Comparison of ENCODE assay signal across 8 cellular contexts in genomic region chr22:42070517-42071422, GRCh38. TPM values are rescaled to one million over a fixed set of nuclear protein-coding genes. Genes with fewer than 3 reads are reported as not detected.
DNase-seq lines count a peak whose midpoint lies in the region; ATAC-seq and TF ChIP-seq lines count a peak whose summit lies in the region.

TSS of gene NAGA (minus strand) at chr22:42070812. CDS start at chr22:42070297, 515 bp downstream.

- WGBS in lung, 2 donors: 0 to 1% methylated on average over 56 of the region's 56 CpGs

- peak within 1 kb of the TSS; percentile 59 for H3K4me3 ChIP-seq in lung

- H3K9me3 ChIP-seq in lung (ENCODE audit: control insufficient read depth in 2 of 2, insufficient read depth in 1 of 2, low read length in 1 of 2): no peaks in the 10 kb centered on the region

- peaks cover 0 to 14% of the 10 kb centered on the region in 2 donors for H3K4me1 ChIP-seq in lung (ENCODE audit: control insufficient read depth in 2 of 2, insufficient read depth in 2 of 2, low read length in 2 of 2)

- no peaks in the 10 kb centered on the region for H3K27me3 ChIP-seq in lung (ENCODE audit: control insufficient read depth, insufficient read depth)

- DNase-seq in COLO668 (lab: John Stamatoyannopoulos, UW; ENCODE audit: unreplicated experiment) (peak; percentile 98), HT1080 (ENCODE audit: low read depth) (peak; percentile 94), NOMO-1 (lab: John Stamatoyannopoulos, UW; ENCODE audit: unreplicated experiment in 2 of 2) (peak; percentile 98 to 99), lung (ENCODE audit: low spot score) (peak; percentile 97)
- DNase-seq in activated CD8-positive, alpha-beta memory T cell treated with anti-CD3 and anti-CD28 coated beads for 24 hours: peak; percentile 93
- DNase-seq in effector CD8-positive, alpha-beta T cell (lab: John Stamatoyannopoulos, UW): peak; percentile 90
- peak; percentile 84 to 95 (median 85) for DNase-seq in stimulated activated CD4-positive, alpha-beta T cell treated with anti-CD3 and anti-CD28 coated beads, TNF-alpha, amount 100 ng/mL, for 24 hours (ENCODE audit: low read depth in 3 of 3)

- peak within 1 kb of the TSS; percentile 79 to 99 for H3K27ac ChIP-seq in lung (ENCODE audit: low read depth in 1 of 2, low read length in 1 of 2)

- no peak for TF ChIP-seq CTCF in lung (IDR thresholded peaks at IDR 0.05; ENCODE audit: control extremely low read depth, extremely low read depth)

- peak; percentile 79 for ATAC-seq in GM21360 (IDR thresholded peaks at IDR 0.05; ENCODE audit: unreplicated experiment)
- ATAC-seq in lung (ENCODE audit: insufficient read depth, low FRiP score): peak; percentile 94

- peaks cover 4 to 22% of the 10 kb centered on the region in 2 donors for H3K36me3 ChIP-seq in lung (ENCODE audit: control insufficient read depth in 2 of 2, insufficient read depth in 2 of 2, low read length in 2 of 2)

RNA-seq across cellular contexts. Expression of gene NAGA, which starts in this region (rescaled TPM):
- 5.8 and 7.5 TPM in 2 replicates for total RNA-seq in HT1080 (2014; rRNA removed; shearing (Covaris generic))
- 14.3 and 15.6 TPM in 2 replicates for polyA plus RNA-seq in HT1080 (2015; cell fraction: cytosol; rRNA removed)
- 18.7 and 19.9 TPM in 2 replicates for polyA plus RNA-seq in HT1080 (2015; cell fraction: nucleus; rRNA removed)
- 10 to 100 TPM; 33.9 to 45.3 TPM for total RNA-seq in lung
- 10 to 100 TPM in 1 of 2 donors, 1 to 10 TPM in 1; 9.9 to 48.0 TPM for polyA plus RNA-seq in lung

Comparison
In these comparisons a context has a peak if more than half of its experiments do, and no peak if none do; other contexts are left out.
1. Peak in every context shown above with its lines: DNase-seq, ATAC-seq, H3K4me3 ChIP-seq and H3K27ac ChIP-seq.